Comparison of ENCODE assay signal across 14 cellular contexts in the genomic region with DNA sequence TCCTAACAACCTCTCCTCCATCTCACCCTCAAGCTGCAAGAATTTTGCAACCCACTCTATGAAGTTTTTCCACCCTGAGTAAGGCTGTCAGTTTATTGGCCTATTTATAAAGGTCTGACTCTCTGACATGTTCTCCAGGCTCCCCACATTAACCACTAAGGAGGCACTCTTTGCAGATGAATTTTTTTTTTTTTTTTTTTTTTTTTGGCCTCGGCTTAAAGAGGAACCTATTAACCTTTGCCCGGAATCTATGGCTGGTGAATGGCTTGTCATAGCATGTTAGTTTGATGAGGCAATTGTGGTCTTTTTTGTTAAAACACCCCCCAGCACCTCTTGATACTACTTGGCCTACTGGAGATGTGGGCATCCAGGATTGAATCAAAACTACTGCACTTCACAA. TPM values are rescaled to one million over a fixed set of nuclear protein-coding genes. Genes with fewer than 3 reads are reported as not detected.
A peak's percentile ranks its signal among the peaks of the same experiment; 100 is the strongest.
DNase-seq lines count a peak whose midpoint lies in the region; ATAC-seq and TF ChIP-seq lines count a peak whose summit lies in the region.
"Had no signal": no experiment of that assay in that cellular context is flagged by ENCODE, and none has a peak within 500 bp of the region (broad histone marks: within the 10 kb centered on the region; RNA-seq: fewer than 3 reads in every experiment).

No MANE protein-coding gene starts in this region.

- 54% methylated on average over 2 of the region's 2 CpGs for WGBS in hepatocyte (ENCODE audit: low lambda C conversion rate, missing lambda C conversion rate)

- peaks cover 4% of the 10 kb centered on the region for H3K9me3 Mint-ChIP-seq in stimulated activated memory B cell treated with anti-CD40 and anti-IgM and Interleukin-4, amounts not matched to agents 10 μg/mL and 1 μg/mL and 100 μg/mL, for 72 hours
- H3K9me3 Mint-ChIP-seq: activated naive CD4-positive, alpha-beta T cell treated with anti-CD3 and anti-CD28 coated beads for 36 hours had no signal

- no peaks in the 10 kb centered on the region for H3K79me2 ChIP-seq in hepatocyte

- no peak overlapping the region for H2AFZ ChIP-seq in hepatocyte

- no peaks in the 10 kb centered on the region for H3K27me3 Mint-ChIP-seq in stimulated activated memory B cell treated with anti-CD40 and anti-IgM and Interleukin-4, amounts not matched to agents 10 μg/mL and 1 μg/mL and 100 μg/mL, for 72 hours

- peak; percentile 25 for DNase-seq in HCEC 1CT
- DNase-seq in OCI-M1 (lab: John Stamatoyannopoulos, UW) = peak; percentile 58
- DNase-seq in fibroblast of mammary gland (ENCODE audit: low read depth) = peak; percentile 40
- DNase-seq in hepatocyte (ENCODE audit: low spot score) = no peak
- DNase-seq in kidney glomerular epithelial cell (lab: John Stamatoyannopoulos, UW) = no peak
- DNase-seq: activated naive CD4-positive, alpha-beta T cell treated with anti-CD3 and anti-CD28 coated beads for 36 hours; EL; foreskin melanocyte; NCI-H1092; NK-92 treated with Interleukin-12 subunit alpha and Interleukin-12 subunit beta, amount 100 ng/mL, for 24 hours; tibial artery had no signal

- H3K4me3 ChIP-seq in fibroblast of mammary gland (ENCODE audit: control insufficient read depth, low read depth, low read length) (no peak overlapping the region), hepatocyte (no peak overlapping the region)
- H3K4me3 ChIP-seq: BLaER1 treated with 17β-estradiol and CSF1 and Interleukin-3, amounts not matched to agents 10 nM and 100 nM; tibial artery had no signal

- H3K4me3 Mint-ChIP-seq in stimulated activated memory B cell treated with anti-CD40 and anti-IgM and Interleukin-4, amounts not matched to agents 10 μg/mL and 1 μg/mL and 100 μg/mL, for 72 hours = no peak overlapping the region
- H3K4me3 Mint-ChIP-seq: activated naive CD4-positive, alpha-beta T cell treated with anti-CD3 and anti-CD28 coated beads for 36 hours had no signal

- H3K36me3 ChIP-seq in hepatocyte (replicated peaks; ENCODE audit: insufficient read depth, low read depth) = no peaks in the 10 kb centered on the region
- H3K36me3 ChIP-seq: tibial artery had no signal

- H3K27me3 ChIP-seq in hepatocyte = no peaks in the 10 kb centered on the region
- H3K27me3 ChIP-seq: BLaER1 treated with 17β-estradiol and CSF1 and Interleukin-3, amounts not matched to agents 10 nM and 100 nM; tibial artery had no signal

- peaks cover 4% of the 10 kb centered on the region for H3K4me1 ChIP-seq in hepatocyte (ENCODE audit: insufficient read depth)
- H3K4me1 ChIP-seq: tibial artery had no signal

- no peaks in the 10 kb centered on the region for H3K9me2 ChIP-seq in hepatocyte (replicated peaks; ENCODE audit: insufficient read depth)

- no peak overlapping the region for H3K4me2 ChIP-seq in hepatocyte

- TF ChIP-seq CTCF in fibroblast of mammary gland (conservative IDR thresholded peaks at IDR 0.05; ENCODE audit: control insufficient read depth, insufficient read depth, low read depth, low read length) = no peak
- no peak for TF ChIP-seq CTCF in hepatocyte (IDR thresholded peaks at IDR 0.05; ENCODE audit: poor library complexity)

- no peak overlapping the region for H3K27ac Mint-ChIP-seq in stimulated activated memory B cell treated with anti-CD40 and anti-IgM and Interleukin-4, amounts not matched to agents 10 μg/mL and 1 μg/mL and 100 μg/mL, for 72 hours
- H3K27ac Mint-ChIP-seq: activated naive CD4-positive, alpha-beta T cell treated with anti-CD3 and anti-CD28 coated beads for 36 hours had no signal

- peaks cover 22% of the 10 kb centered on the region for H3K36me3 Mint-ChIP-seq in stimulated activated memory B cell treated with anti-CD40 and anti-IgM and Interleukin-4, amounts not matched to agents 10 μg/mL and 1 μg/mL and 100 μg/mL, for 72 hours

- no peaks in the 10 kb centered on the region for H4K20me1 ChIP-seq in hepatocyte (ENCODE audit: insufficient read depth, poor library complexity, severe bottlenecking)

- no peak overlapping the region for H3K27ac ChIP-seq in hepatocyte
- H3K27ac ChIP-seq: BLaER1 treated with 17β-estradiol and CSF1 and Interleukin-3, amounts not matched to agents 10 nM and 100 nM; tibial artery had no signal

- ATAC-seq in stimulated activated memory B cell treated with anti-CD40 and anti-IgM and Interleukin-4, amounts not matched to agents 10 μg/mL and 1 μg/mL and 100 μg/mL, for 72 hours = peak; percentile 45
- ATAC-seq in HG03139 (IDR thresholded peaks at IDR 0.05; ENCODE audit: unreplicated experiment) = no peak

- H3K4me1 Mint-ChIP-seq in stimulated activated memory B cell treated with anti-CD40 and anti-IgM and Interleukin-4, amounts not matched to agents 10 μg/mL and 1 μg/mL and 100 μg/mL, for 72 hours = peaks cover 16% of the 10 kb centered on the region

- no peaks in the 10 kb centered on the region for H3K9me3 ChIP-seq in hepatocyte (ENCODE audit: low read depth)
- H3K9me3 ChIP-seq: tibial artery had no signal

RNA-seq across cellular contexts. Expression of a gene that starts 57.1 kb away (rescaled TPM):
- total RNA-seq in hepatocyte = 4.7 and 11.5 TPM in 2 replicates
- 3.9 and 4.1 TPM in 2 replicates for polyA plus RNA-seq in hepatocyte

Comparison
In these comparisons a context has a peak if more than half of its experiments do, and no peak if none do; other contexts are left out.
1. DNase-seq: peak in HCEC 1CT (single experiment), OCI-M1 (single experiment) and fibroblast of mammary gland (single experiment); none in hepatocyte (single experiment) and kidney glomerular epithelial cell (single experiment).